In genomic region chr5:57406591-57406990, GRCh38 we compare ENCODE assay signal across 25 cellular contexts.
"Had no signal": no experiment of that assay in that cellular context is flagged by ENCODE, and none has a peak within 500 bp of the region (broad histone marks: within the 10 kb centered on the region; RNA-seq: fewer than 3 reads in every experiment).

No MANE protein-coding gene starts in this region.

- ATAC-seq: activated CD8-positive, alpha-beta memory T cell treated with anti-CD3 and anti-CD28 coated beads, Interleukin-2, amount 10 ng/mL, durations not matched to agents 7 days and 5 days; activated CD8-positive, alpha-beta T cell treated with anti-CD3 and anti-CD28 coated beads, Interleukin-2, amount 10 ng/mL, durations not matched to agents 7 days and 5 days; activated T-cell treated with anti-CD3 and anti-CD28 coated beads, Interleukin-2, amount 50 U/mL, for 72 hours; stimulated activated memory B cell treated with anti-CD40 and anti-IgM and Interleukin-4, amounts not matched to agents 10 μg/mL and 1 μg/mL and 100 μg/mL, for 72 hours; stimulated activated naive CD8-positive, alpha-beta T cell treated with anti-CD3 and anti-CD28 coated beads, Interleukin-15, amount 100 ng/mL, for 72 hours; WTC11 had no signal

- H3K4me1 ChIP-seq: colonic mucosa had no signal

- H3K9me3 ChIP-seq: colonic mucosa, gastrocnemius medialis, neutrophil, sigmoid colon, transverse colon had no signal

- DNase-seq: activated CD8-positive, alpha-beta memory T cell treated with anti-CD3 and anti-CD28 coated beads, Interleukin-2, amount 10 ng/mL, durations not matched to agents 7 days and 5 days; activated CD8-positive, alpha-beta T cell treated with anti-CD3 and anti-CD28 coated beads, Interleukin-2, amount 10 ng/mL, durations not matched to agents 7 days and 5 days; activated naive CD4-positive, alpha-beta T cell treated with anti-CD3 and anti-CD28 coated beads for 36 hours; activated naive CD8-positive, alpha-beta T cell treated with anti-CD3 and anti-CD28 coated beads, Interleukin-2, amount 10 ng/mL, durations not matched to agents 7 days and 5 days; activated T-cell treated with anti-CD3 and anti-CD28 coated beads, Interleukin-2, amount 50 U/mL, for 72 hours; amniotic stem cell; cerebellar nuclear complex; colonic mucosa; effector memory CD4-positive, alpha-beta T cell; gastrocnemius medialis; glutamatergic neuron; mammary epithelial cell; naive B cell; nephron progenitor cell; sigmoid colon; small intestine; stimulated activated CD4-positive, alpha-beta T cell treated with anti-CD3 and anti-CD28 coated beads, Interleukin-4, amount 100 ng/mL, for 4 hours; stimulated activated CD8-positive, alpha-beta memory T cell treated with anti-CD3 and anti-CD28 coated beads, Interleukin-4, amount 100 ng/mL, for 48 hours; stimulated activated naive CD8-positive, alpha-beta T cell treated with anti-CD3 and anti-CD28 coated beads, Interleukin-15, amount 100 ng/mL, for 72 hours; T-helper 2 cell; transverse colon had no signal

- H3K27me3 ChIP-seq: colonic mucosa, dorsolateral prefrontal cortex, gastrocnemius medialis, neutrophil, sigmoid colon, transverse colon had no signal

- H3K36me3 ChIP-seq: colonic mucosa, gastrocnemius medialis, neutrophil, sigmoid colon, transverse colon had no signal

- H3K4me3 ChIP-seq: colonic mucosa, dorsolateral prefrontal cortex, gastrocnemius medialis, sigmoid colon, transverse colon had no signal

- H3K27ac ChIP-seq: colonic mucosa, dorsolateral prefrontal cortex, gastrocnemius medialis, neutrophil, sigmoid colon, transverse colon had no signal
